In genomic region chr12:89250213-89250612, GRCh38 we compare ENCODE assay signal across 20 cellular contexts.
"Had no signal": no experiment of that assay in that cellular context is flagged by ENCODE, and none has a peak within 500 bp of the region (broad histone marks: within the 10 kb centered on the region; RNA-seq: fewer than 3 reads in every experiment).

No MANE protein-coding gene starts in this region.

- H3K27me3 ChIP-seq: left lung, transverse colon had no signal

- H3K9me3 ChIP-seq: left lung, transverse colon had no signal

- H3K36me3 Mint-ChIP-seq: memory B cell had no signal

- H3K4me3 Mint-ChIP-seq: activated CD4-positive, alpha-beta T cell treated with anti-CD3 and anti-CD28 coated beads, Interleukin-2, amount 10 ng/mL, durations not matched to agents 7 days and 5 days; activated T-helper 1 cell treated with anti-CD3 and anti-CD28 coated beads, Interleukin-12 subunit alpha, Interleukin-12 subunit beta, Interleukin-2, Interleukin-4 antibody, amounts not matched to agents 30 ng/mL and 10 ng/mL and 1 ng/mL, durations not matched to agents 14 hours and 24 hours and 36 hours; memory B cell; nephron; T-helper 17 cell had no signal

- H3K9me3 Mint-ChIP-seq: memory B cell, nephron had no signal

- FAIRE-seq: astrocyte, bronchial epithelial cell, keratinocyte, small intestine had no signal

- DNase-seq: activated CD4-positive, alpha-beta T cell treated with anti-CD3 and anti-CD28 coated beads, Interleukin-2, amount 10 ng/mL, durations not matched to agents 7 days and 5 days; activated CD4-positive, CD25-positive, alpha-beta regulatory T cell; activated CD8-positive, alpha-beta memory T cell treated with anti-CD3 and anti-CD28 coated beads, Interleukin-2, amount 50 U/mL, for 48 hours; activated naive CD4-positive, alpha-beta T cell treated with Interleukin-2 at 50 U/mL for 16 hours; erythroblast; hippocampal formation; left lung; nucleus accumbens; small intestine; stimulated activated CD4-positive, alpha-beta T cell treated with anti-CD3 and anti-CD28 coated beads, Interleukin-4, amount 100 ng/mL, for 4 hours; stimulated activated CD8-positive, alpha-beta memory T cell treated with anti-CD3 and anti-CD28 coated beads, Interleukin-4, amount 100 ng/mL, for 48 hours; stimulated activated naive CD8-positive, alpha-beta T cell treated with anti-CD3 and anti-CD28 coated beads, Interleukin-15, Interleukin-2, amounts not matched to agents 100 U/mL and 50 U/mL, for 24 hours; T-helper 17 cell; transverse colon had no signal

- H3K27ac ChIP-seq: left lung, transverse colon had no signal

- H3K27ac Mint-ChIP-seq: activated CD4-positive, alpha-beta T cell treated with anti-CD3 and anti-CD28 coated beads, Interleukin-2, amount 10 ng/mL, durations not matched to agents 7 days and 5 days; activated T-helper 1 cell treated with anti-CD3 and anti-CD28 coated beads, Interleukin-12 subunit alpha, Interleukin-12 subunit beta, Interleukin-2, Interleukin-4 antibody, amounts not matched to agents 30 ng/mL and 10 ng/mL and 1 ng/mL, durations not matched to agents 14 hours and 24 hours and 36 hours; memory B cell; nephron; T-helper 17 cell had no signal

- H3K27me3 Mint-ChIP-seq: T-helper 17 cell had no signal

- ATAC-seq: left lung; stimulated activated naive CD8-positive, alpha-beta T cell treated with anti-CD3 and anti-CD28 coated beads, Interleukin-15, Interleukin-2, amounts not matched to agents 100 U/mL and 50 U/mL, for 24 hours; T-helper 17 cell had no signal

- H3K4me3 ChIP-seq: left lung, transverse colon had no signal
